Comparison of ENCODE assay signal across 20 cellular contexts in genomic region chr2:231189171-231189530, GRCh38. TPM values are rescaled to one million over a fixed set of nuclear protein-coding genes. Genes with fewer than 3 reads are reported as not detected.
DNase-seq lines count a peak whose midpoint lies in the region; ATAC-seq and TF ChIP-seq lines count a peak whose summit lies in the region.
"Had no signal": no experiment of that assay in that cellular context is flagged by ENCODE, and none has a peak within 500 bp of the region (broad histone marks: within the 10 kb centered on the region; RNA-seq: fewer than 3 reads in every experiment).

No MANE protein-coding gene starts in this region.

- H2AFZ ChIP-seq in fibroblast of lung (ENCODE audit: low read length): no peak overlapping the region

- no peaks in the 10 kb centered on the region for H3K9me3 ChIP-seq in fibroblast of lung (ENCODE audit: control insufficient read depth, insufficient read depth, low read depth, low read length)
- H3K9me3 ChIP-seq in upper lobe of left lung: no peaks in the 10 kb centered on the region
- no peaks in the 10 kb centered on the region for H3K9me3 ChIP-seq in prostate gland
- H3K9me3 ChIP-seq: SJSA1 had no signal

- intact Hi-C loops in prostate gland (cut with DNase I): no loop called here

- no peak overlapping the region for H3K9ac ChIP-seq in fibroblast of lung (ENCODE audit: insufficient read depth, low read length)

- TF ChIP-seq CTCF in chondrocyte (IDR thresholded peaks at IDR 0.05) (no peak), fibroblast of lung (conservative IDR thresholded peaks at IDR 0.05 in 1 of 2, IDR thresholded peaks at IDR 0.05 in 1 of 2; ENCODE audit: low read depth in 1 of 2, low read length in 2 of 2) (no peak), osteocyte (IDR thresholded peaks at IDR 0.05) (no peak), upper lobe of left lung (IDR thresholded peaks at IDR 0.05) (no peak), prostate gland (IDR thresholded peaks at IDR 0.05) (no peak)

- H3K27me3 ChIP-seq in fibroblast of lung (ENCODE audit: control insufficient read depth, insufficient read depth, low read length): no peaks in the 10 kb centered on the region
- H3K27me3 ChIP-seq in upper lobe of left lung: no peaks in the 10 kb centered on the region
- H3K27me3 ChIP-seq in prostate gland (replicated peaks; ENCODE audit: insufficient read depth): no peaks in the 10 kb centered on the region
- H3K27me3 ChIP-seq: SJSA1 had no signal

- no peak overlapping the region for H3K4me3 ChIP-seq in fibroblast of lung (replicated peaks in 1 of 4; ENCODE audit: control extremely low read depth in 1 of 4, insufficient read depth in 1 of 4, low read depth in 3 of 4, low read length in 4 of 4)
- no peak overlapping the region for H3K4me3 ChIP-seq in upper lobe of left lung
- H3K4me3 ChIP-seq in prostate gland: no peak overlapping the region
- H3K4me3 ChIP-seq: SJSA1 had no signal

- H4K20me1 ChIP-seq in fibroblast of lung (ENCODE audit: control insufficient read depth, extremely low read depth, insufficient read depth, low read length): no peaks in the 10 kb centered on the region

- no peak for ATAC-seq in upper lobe of left lung (ENCODE audit: low FRiP score in 2 of 2)
- no peak for ATAC-seq in HG03108 (IDR thresholded peaks at IDR 0.05; ENCODE audit: unreplicated experiment)
- ATAC-seq: activated T-cell treated with anti-CD3 and anti-CD28 coated beads, Interleukin-2, amount 50 U/mL, for 72 hours had no signal

- H3K9me3 Mint-ChIP-seq in chondrocyte (ENCODE audit: low read depth) (no peaks in the 10 kb centered on the region), osteocyte (ENCODE audit: unreplicated experiment) (no peaks in the 10 kb centered on the region)
- H3K9me3 Mint-ChIP-seq: activated T-cell treated with anti-CD3 and anti-CD28 coated beads, Interleukin-2, amount 50 U/mL, for 72 hours; CD4-positive, alpha-beta T cell; central memory CD8-positive, alpha-beta T cell; nephron progenitor cell; stimulated activated naive CD8-positive, alpha-beta T cell treated with anti-CD3 and anti-CD28 coated beads, Interleukin-15, Interleukin-2, amounts not matched to agents 100 ng/mL and 50 ng/mL, for 24 hours had no signal

- H3K27ac Mint-ChIP-seq in chondrocyte (ENCODE audit: unreplicated experiment): peak overlapping the region; percentile 97
- H3K27ac Mint-ChIP-seq in osteocyte (ENCODE audit: unreplicated experiment): peak overlapping the region; percentile 79
- H3K27ac Mint-ChIP-seq: activated T-cell treated with anti-CD3 and anti-CD28 coated beads, Interleukin-2, amount 50 U/mL, for 72 hours; CD4-positive, alpha-beta T cell; stimulated activated naive CD8-positive, alpha-beta T cell treated with anti-CD3 and anti-CD28 coated beads, Interleukin-15, Interleukin-2, amounts not matched to agents 100 ng/mL and 50 ng/mL, for 24 hours had no signal

- H3K27me3 Mint-ChIP-seq in chondrocyte (ENCODE audit: low read depth) (no peaks in the 10 kb centered on the region), osteocyte (ENCODE audit: unreplicated experiment) (no peaks in the 10 kb centered on the region)

- H3K4me3 Mint-ChIP-seq in chondrocyte (ENCODE audit: unreplicated experiment): no peak overlapping the region
- H3K4me3 Mint-ChIP-seq in osteocyte (ENCODE audit: unreplicated experiment): no peak overlapping the region
- H3K4me3 Mint-ChIP-seq: activated T-cell treated with anti-CD3 and anti-CD28 coated beads, Interleukin-2, amount 50 U/mL, for 72 hours; CD4-positive, alpha-beta T cell; central memory CD8-positive, alpha-beta T cell; nephron progenitor cell; stimulated activated naive CD8-positive, alpha-beta T cell treated with anti-CD3 and anti-CD28 coated beads, Interleukin-15, Interleukin-2, amounts not matched to agents 100 ng/mL and 50 ng/mL, for 24 hours had no signal

- TF ChIP-seq EP300 in upper lobe of left lung (IDR thresholded peaks at IDR 0.05): no peak

- H3K79me2 ChIP-seq in fibroblast of lung (ENCODE audit: control insufficient read depth, insufficient read depth, low read length): no peaks in the 10 kb centered on the region

- H3K4me2 ChIP-seq in fibroblast of lung (ENCODE audit: extremely low read depth, insufficient read depth, low read length): no peak overlapping the region

- H3K4me1 ChIP-seq in fibroblast of lung (ENCODE audit: control insufficient read depth, extremely low read depth, insufficient read depth, low read length) (peaks cover 21% of the 10 kb centered on the region), upper lobe of left lung (peaks cover 24 to 36% (median 35%) of the 10 kb centered on the region in 4 donors), prostate gland (replicated peaks) (no peaks in the 10 kb centered on the region)

- H3K27ac ChIP-seq in fibroblast of lung (ENCODE audit: insufficient read depth, low read length): peak overlapping the region; percentile 6
- peak overlapping the region in 3 of 4 donors; percentile 85 to 91 (median 86) for H3K27ac ChIP-seq in upper lobe of left lung
- no peak overlapping the region for H3K27ac ChIP-seq in prostate gland
- H3K27ac ChIP-seq: HL-60, SJSA1 had no signal

- H3K36me3 Mint-ChIP-seq in chondrocyte (ENCODE audit: low read depth): no peaks in the 10 kb centered on the region
- H3K36me3 Mint-ChIP-seq in osteocyte (ENCODE audit: unreplicated experiment): no peaks in the 10 kb centered on the region

- DNase-seq in chondrocyte (ENCODE audit: low spot score) (no peak), fibroblast of lung (ENCODE audit: low read depth in 2 of 2) (no peak), osteocyte (ENCODE audit: extremely low spot score, unreplicated experiment) (peak; percentile 73), upper lobe of left lung (no peak), NCI-H2196 treated with DMSO at 0.1 percent for 48 hours (lab: John Stamatoyannopoulos, UW; ENCODE audit: unreplicated experiment) (no peak), prostate gland (ENCODE audit: low spot score) (no peak)
- DNase-seq: activated naive CD4-positive, alpha-beta T cell treated with anti-CD3 and anti-CD28 coated beads, Interleukin-2, amount 50 U/mL, for 16 hours; activated T-cell treated with anti-CD3 and anti-CD28 coated beads, Interleukin-2, amount 50 U/mL, for 72 hours; CD4-positive, alpha-beta T cell; erythroblast; kidney; NCI-H1417 treated with DMSO at 0.1 percent for 48 hours; NCI-H2107; nephron progenitor cell; stimulated activated CD4-positive, alpha-beta T cell treated with anti-CD3 and anti-CD28 coated beads, Interleukin-4, amount 100 ng/mL, for 4 hours had no signal

- TF ChIP-seq POLR2A in upper lobe of left lung (IDR thresholded peaks at IDR 0.05): no peak
- no peak for TF ChIP-seq POLR2A in prostate gland (IDR thresholded peaks at IDR 0.05)

- 97% methylated on average over 8 of the region's 8 CpGs; no CpG with 5 or more reads in 1 of the 2 donors for WGBS in upper lobe of left lung, 2 donors
- 97% methylated on average over 8 of the region's 8 CpGs for WGBS in prostate gland

- peaks cover 77% of the 10 kb centered on the region for H3K4me1 Mint-ChIP-seq in chondrocyte (ENCODE audit: low read depth)
- peaks cover 50% of the 10 kb centered on the region for H3K4me1 Mint-ChIP-seq in osteocyte (ENCODE audit: unreplicated experiment)
- H3K4me1 Mint-ChIP-seq: central memory CD8-positive, alpha-beta T cell had no signal

- no peaks in the 10 kb centered on the region for H3K36me3 ChIP-seq in fibroblast of lung (ENCODE audit: control insufficient read depth, insufficient read depth, low read length)
- H3K36me3 ChIP-seq in upper lobe of left lung: no peaks in the 10 kb centered on the region
- H3K36me3 ChIP-seq in prostate gland: no peaks in the 10 kb centered on the region
- H3K36me3 ChIP-seq: SJSA1 had no signal

RNA-seq across cellular contexts. Expression of gene ARMC9, which starts 9.3 kb away (rescaled TPM):
- total RNA-seq in chondrocyte: 71.6 to 188 TPM (median 187 TPM) in 3 replicates
- total RNA-seq in fibroblast of lung: 60.4 and 153 TPM in 2 replicates
- polyA plus RNA-seq in fibroblast of lung: 68.4 and 114 TPM in 2 replicates
- 43.9 and 84.4 TPM in 2 replicates for polyA plus RNA-seq in fibroblast of lung (2012)
- polyA minus RNA-seq in fibroblast of lung (ENCODE audit: low replicate concordance): 120 and 131 TPM in 2 replicates
- total RNA-seq in osteocyte: 178 and 204 TPM in 2 replicates
- 100 to 1,000 TPM in 1 of 6 donors, 10 to 100 TPM in 5; 26.7 to 145 (median 61.0) TPM for total RNA-seq in upper lobe of left lung
- 10 to 100 TPM; 11.3 to 40.0 TPM for total RNA-seq in prostate gland

Comparison
In these comparisons a context has a peak if more than half of its experiments do, and no peak if none do; other contexts are left out.
1. H3K27ac ChIP-seq: peak in fibroblast of lung (single experiment) and upper lobe of left lung (3 of 4); none in prostate gland (0 of 2).